ENCODE assay signal across 29 cellular contexts in the genomic region with DNA sequence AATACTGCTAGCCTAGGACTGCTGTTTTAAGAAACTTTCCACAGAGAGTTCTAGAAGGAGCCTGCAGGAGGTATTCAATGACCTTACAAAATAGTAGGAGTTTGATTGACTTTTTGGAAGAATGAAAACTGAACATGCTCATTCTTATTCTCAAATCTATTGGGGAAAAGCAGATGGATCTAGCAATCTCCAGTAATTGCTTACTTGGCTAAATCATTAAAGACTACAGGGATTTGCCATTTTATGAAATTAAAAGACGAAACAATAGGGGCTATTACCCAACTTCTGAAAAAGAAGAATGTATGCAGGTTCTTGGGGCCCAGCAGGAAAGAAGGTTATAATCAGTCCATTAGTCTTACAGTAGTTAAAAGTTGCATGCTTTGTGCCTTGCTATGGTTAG.
"Had no signal": no experiment of that assay in that cellular context is flagged by ENCODE, and none has a peak within 500 bp of the region (broad histone marks: within the 10 kb centered on the region; RNA-seq: fewer than 3 reads in every experiment).

No MANE protein-coding gene starts in this region.

- DNase-seq: Karpas-422, Kasumi-1, MG63, MM.1S, NCI-H1048, NCI-H1092, NCI-H1092 treated with DMSO at 0.1 percent for 48 hours, NCI-H1105, NCI-H1105 treated with DMSO at 0.1 percent for 48 hours, NCI-H1417, NCI-H1417 treated with DMSO at 0.1 percent for 48 hours, NCI-H1436, NCI-H1436 treated with DMSO at 0.1 percent for 48 hours, NCI-H146, NCI-H1694, NCI-H1694 treated with DMSO at 0.1 percent for 48 hours, NCI-H187, NCI-H187 treated with DMSO at 0.1 percent for 48 hours, NCI-H1930, NCI-H2081, NCI-H2081 treated with DMSO at 0.1 percent for 48 hours, NCI-H2107, NCI-H2171, NCI-H2171 treated with DMSO at 0.1 percent for 48 hours, NCI-H2227 treated with DMSO at 0.1 percent for 48 hours, NCI-H226, NCI-H345, NCI-H446, NCI-H446 treated with DMSO at 0.1 percent for 48 hours had no signal

- H3K4me3 ChIP-seq: MG63 had no signal

- H3K36me3 ChIP-seq: MG63 had no signal

- H3K9me3 ChIP-seq: MG63 had no signal
